21 cellular contexts compared by ENCODE assay signal in genomic region chr12:49766115-49766455, GRCh38.
"Had no signal": no experiment of that assay in that cellular context is flagged by ENCODE, and none has a peak within 500 bp of the region (broad histone marks: within the 10 kb centered on the region; RNA-seq: fewer than 3 reads in every experiment).

No MANE protein-coding gene starts in this region.

- H3K27me3 Mint-ChIP-seq: activated CD4-positive, alpha-beta T cell treated with anti-CD3 and anti-CD28 coated beads, Interleukin-2, amount 10 ng/mL, durations not matched to agents 7 days and 5 days had no signal

- H3K27ac ChIP-seq: epithelial cell of prostate, gastroesophageal sphincter, heart left ventricle, lower lobe of right lung, neural progenitor cell, sigmoid colon, upper lobe of left lung had no signal

- H3K4me2 ChIP-seq: neural progenitor cell, smooth muscle cell had no signal

- H3K9me3 Mint-ChIP-seq: activated CD4-positive, alpha-beta T cell treated with anti-CD3 and anti-CD28 coated beads, Interleukin-2, amount 10 ng/mL, durations not matched to agents 7 days and 5 days; activated naive CD4-positive, alpha-beta T cell treated with anti-CD3 and anti-CD28 coated beads, Interleukin-2, amount 50 U/mL, for 72 hours; activated T-cell treated with anti-CD3 and anti-CD28 coated beads, Interleukin-2, amount 50 U/mL, for 72 hours; naive B cell; neural progenitor cell; T-helper 1 cell treated with Interleukin-12 subunit alpha and Interleukin-12 subunit beta and Interleukin-4 antibody, amounts not matched to agents 30 μg/mL and 1 μg/mL, for 36 hours had no signal

- H3K9ac ChIP-seq: neural progenitor cell had no signal

- H2AFZ ChIP-seq: neural progenitor cell had no signal

- FAIRE-seq: bronchial epithelial cell, keratinocyte had no signal

- H3K27me3 ChIP-seq: gastroesophageal sphincter, heart left ventricle, neural progenitor cell, sigmoid colon, upper lobe of left lung had no signal

- DNase-seq: activated CD4-positive, alpha-beta T cell treated with anti-CD3 and anti-CD28 coated beads, Interleukin-2, amount 10 ng/mL, durations not matched to agents 7 days and 5 days; activated effector memory CD4-positive, alpha-beta T cell treated with Interleukin-2 at 50 U/mL for 16 hours; activated T-cell treated with anti-CD3 and anti-CD28 coated beads, Interleukin-2, amount 50 U/mL, for 72 hours; amniotic stem cell; cortex of kidney; heart left ventricle; lower lobe of right lung; naive B cell; posterior cingulate gyrus; sigmoid colon; stimulated activated CD4-positive, alpha-beta T cell treated with anti-CD3 and anti-CD28 coated beads, Interleukin-15, amount 100 ng/mL, for 24 hours; stimulated activated naive CD4-positive, alpha-beta T cell; upper lobe of left lung had no signal

- H3K4me1 Mint-ChIP-seq: neural progenitor cell had no signal

- H3K4me1 ChIP-seq: neural progenitor cell, sigmoid colon had no signal

- H3K4me3 Mint-ChIP-seq: activated CD4-positive, alpha-beta T cell treated with anti-CD3 and anti-CD28 coated beads, Interleukin-2, amount 10 ng/mL, durations not matched to agents 7 days and 5 days; activated T-cell treated with anti-CD3 and anti-CD28 coated beads, Interleukin-2, amount 50 U/mL, for 72 hours; neural progenitor cell; T-helper 1 cell treated with Interleukin-12 subunit alpha and Interleukin-12 subunit beta and Interleukin-4 antibody, amounts not matched to agents 30 μg/mL and 1 μg/mL, for 36 hours had no signal

- ATAC-seq: activated naive CD4-positive, alpha-beta T cell treated with anti-CD3 and anti-CD28 coated beads, Interleukin-2, amount 50 U/mL, for 72 hours; activated T-cell treated with anti-CD3 and anti-CD28 coated beads, Interleukin-2, amount 50 U/mL, for 72 hours; gastroesophageal sphincter; heart left ventricle; lower lobe of right lung had no signal

- H3K4me3 ChIP-seq: gastroesophageal sphincter, heart left ventricle, lower lobe of right lung, neural progenitor cell, sigmoid colon, smooth muscle cell, upper lobe of left lung had no signal

- H3K27ac Mint-ChIP-seq: activated CD4-positive, alpha-beta T cell treated with anti-CD3 and anti-CD28 coated beads, Interleukin-2, amount 10 ng/mL, durations not matched to agents 7 days and 5 days; activated T-cell treated with anti-CD3 and anti-CD28 coated beads, Interleukin-2, amount 50 U/mL, for 72 hours; neural progenitor cell; T-helper 1 cell treated with Interleukin-12 subunit alpha and Interleukin-12 subunit beta and Interleukin-4 antibody, amounts not matched to agents 30 μg/mL and 1 μg/mL, for 36 hours had no signal

- H3K9me3 ChIP-seq: gastroesophageal sphincter, heart left ventricle, lower lobe of right lung, sigmoid colon, upper lobe of left lung had no signal
